In the genomic region with DNA sequence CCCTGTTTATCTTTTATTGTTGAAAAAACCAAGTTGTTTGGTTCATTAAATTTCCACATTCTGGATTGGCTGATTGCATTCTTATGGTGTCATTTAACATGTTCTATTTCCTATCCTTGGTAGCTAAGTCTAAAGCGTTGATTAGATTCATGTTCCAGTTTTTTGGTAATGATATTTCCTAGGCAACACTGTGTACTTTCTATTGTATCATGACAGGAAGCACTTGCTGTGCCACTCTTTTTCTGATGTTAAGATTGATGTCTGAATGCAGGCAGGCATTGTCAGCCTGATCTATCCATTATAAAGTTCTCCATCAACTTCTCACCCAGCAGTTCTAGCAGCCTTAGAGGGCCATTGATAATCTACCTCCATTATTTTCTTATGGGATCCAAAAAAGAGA, we compare ENCODE assay signal across 26 cellular contexts.
"Had no signal": no experiment of that assay in that cellular context is flagged by ENCODE, and none has a peak within 500 bp of the region (broad histone marks: within the 10 kb centered on the region; RNA-seq: fewer than 3 reads in every experiment).

No MANE protein-coding gene starts in this region.

- H3K4me3 ChIP-seq: esophagus squamous epithelium, gastroesophageal sphincter, left ventricle myocardium inferior, lower lobe of right lung, prostate gland, right lobe of liver, spleen, tibial artery, upper lobe of left lung, uterus had no signal

- H3K27ac ChIP-seq: esophagus squamous epithelium, gastroesophageal sphincter, left ventricle myocardium inferior, lower lobe of right lung, parathyroid adenoma, prostate gland, right lobe of liver, spleen, tibial artery, upper lobe of left lung, uterus had no signal

- H3K79me2 ChIP-seq: parathyroid adenoma had no signal

- H3K9ac ChIP-seq: parathyroid adenoma had no signal

- ATAC-seq: gastroesophageal sphincter; left cardiac atrium; lower lobe of right lung; naive thymus-derived CD4-positive, alpha-beta T cell; right lobe of liver; stimulated activated memory B cell treated with anti-CD40 and anti-IgM and Interleukin-4, amounts not matched to agents 10 μg/mL and 1 μg/mL and 100 μg/mL, for 72 hours had no signal

- FAIRE-seq: endometrium had no signal

- DNase-seq: cortex of kidney; effector memory CD4-positive, alpha-beta T cell; esophagus squamous epithelium; glutamatergic neuron; islet precursor cell; left cardiac atrium; left ventricle myocardium inferior; lower lobe of right lung; mesendoderm; naive thymus-derived CD4-positive, alpha-beta T cell; nephron progenitor cell; retina; right lobe of liver; spleen; stimulated activated CD4-positive, alpha-beta T cell treated with anti-CD3 and anti-CD28 coated beads, Interleukin-15, amount 100 ng/mL, for 24 hours; stimulated activated CD4-positive, alpha-beta T cell treated with anti-CD3 and anti-CD28 coated beads, Interleukin-1b, Interleukin-23, amount 100 ng/mL, for 48 hours; stimulated activated CD4-positive, alpha-beta T cell treated with anti-CD3 and anti-CD28 coated beads, Interleukin-4, amount 100 ng/mL, for 24 hours; tibial artery; upper lobe of left lung; uterus had no signal

- H3K36me3 Mint-ChIP-seq: stimulated activated memory B cell treated with anti-CD40 and anti-IgM and Interleukin-4, amounts not matched to agents 10 μg/mL and 1 μg/mL and 100 μg/mL, for 72 hours had no signal

- H3K27ac Mint-ChIP-seq: naive thymus-derived CD4-positive, alpha-beta T cell; nephron progenitor cell; stimulated activated memory B cell treated with anti-CD40 and anti-IgM and Interleukin-4, amounts not matched to agents 10 μg/mL and 1 μg/mL and 100 μg/mL, for 72 hours; stimulated activated naive CD8-positive, alpha-beta T cell treated with anti-CD3 and anti-CD28 coated beads, Interleukin-15, Interleukin-2, amounts not matched to agents 100 ng/mL and 50 ng/mL, for 24 hours had no signal

- H3K9me3 Mint-ChIP-seq: naive thymus-derived CD4-positive, alpha-beta T cell; stimulated activated memory B cell treated with anti-CD40 and anti-IgM and Interleukin-4, amounts not matched to agents 10 μg/mL and 1 μg/mL and 100 μg/mL, for 72 hours; stimulated activated naive CD8-positive, alpha-beta T cell treated with anti-CD3 and anti-CD28 coated beads, Interleukin-15, Interleukin-2, amounts not matched to agents 100 ng/mL and 50 ng/mL, for 24 hours had no signal

- H3K4me3 Mint-ChIP-seq: naive thymus-derived CD4-positive, alpha-beta T cell; nephron progenitor cell; stimulated activated memory B cell treated with anti-CD40 and anti-IgM and Interleukin-4, amounts not matched to agents 10 μg/mL and 1 μg/mL and 100 μg/mL, for 72 hours; stimulated activated naive CD8-positive, alpha-beta T cell treated with anti-CD3 and anti-CD28 coated beads, Interleukin-15, Interleukin-2, amounts not matched to agents 100 ng/mL and 50 ng/mL, for 24 hours had no signal

- H3K27me3 Mint-ChIP-seq: stimulated activated memory B cell treated with anti-CD40 and anti-IgM and Interleukin-4, amounts not matched to agents 10 μg/mL and 1 μg/mL and 100 μg/mL, for 72 hours; stimulated activated naive CD8-positive, alpha-beta T cell treated with anti-CD3 and anti-CD28 coated beads, Interleukin-15, Interleukin-2, amounts not matched to agents 100 ng/mL and 50 ng/mL, for 24 hours had no signal

- H3K4me1 ChIP-seq: esophagus squamous epithelium, gastroesophageal sphincter, left ventricle myocardium inferior, lower lobe of right lung, parathyroid adenoma, prostate gland, spleen, tibial artery, upper lobe of left lung, uterus had no signal

- H3K9me3 ChIP-seq: esophagus squamous epithelium, gastroesophageal sphincter, left ventricle myocardium inferior, lower lobe of right lung, prostate gland, right lobe of liver, spleen, tibial artery, upper lobe of left lung, uterus had no signal

- H3K27me3 ChIP-seq: esophagus squamous epithelium, gastroesophageal sphincter, right lobe of liver, spleen, tibial artery, upper lobe of left lung, uterus had no signal

- H2AFZ ChIP-seq: parathyroid adenoma had no signal

- H3K36me3 ChIP-seq: esophagus squamous epithelium, gastroesophageal sphincter, left ventricle myocardium inferior, lower lobe of right lung, prostate gland, right lobe of liver, spleen, tibial artery, upper lobe of left lung, uterus had no signal
